In the genomic region with DNA sequence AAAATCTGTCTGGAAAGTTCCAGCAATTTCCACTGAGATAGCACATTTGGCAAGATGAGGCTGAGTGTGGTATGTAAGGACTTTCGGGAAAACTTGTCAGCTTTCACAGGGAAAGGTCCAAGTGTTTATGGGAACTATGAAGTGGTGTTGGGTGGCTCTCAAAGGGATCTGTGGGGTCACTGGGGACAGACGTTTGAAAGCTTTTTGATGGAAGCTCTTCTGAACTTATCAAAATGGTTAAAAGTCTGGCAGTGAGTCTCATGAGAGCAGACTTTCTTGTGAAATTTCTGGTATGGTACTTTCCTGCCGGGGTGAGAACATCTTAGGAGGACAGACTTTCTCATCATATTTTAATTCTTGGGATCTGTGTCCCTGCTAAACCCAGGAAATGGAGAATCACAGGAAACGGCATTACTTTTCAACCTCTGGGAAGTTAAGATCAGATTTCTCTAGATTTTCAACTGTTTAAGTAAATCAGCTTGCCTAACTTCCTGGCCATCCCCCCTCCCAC, we compare ENCODE assay signal across 11 cellular contexts.
A peak's percentile ranks its signal among the peaks of the same experiment; 100 is the strongest.
DNase-seq lines count a peak whose midpoint lies in the region; ATAC-seq and TF ChIP-seq lines count a peak whose summit lies in the region.
"Had no signal": no experiment of that assay in that cellular context is flagged by ENCODE, and none has a peak within 500 bp of the region (broad histone marks: within the 10 kb centered on the region; RNA-seq: fewer than 3 reads in every experiment).

No MANE protein-coding gene starts in this region.

- H3K27me3 ChIP-seq in muscle layer of duodenum (ENCODE audit: low read depth, low read length), result no peaks in the 10 kb centered on the region

- no peaks in the 10 kb centered on the region for H3K9me3 ChIP-seq in muscle layer of duodenum (ENCODE audit: control insufficient read depth in 1 of 2, low read length in 2 of 2)

- DNase-seq in RPMI7951 (ENCODE audit: low read depth), result peak; percentile 17
- DNase-seq in fibroblast of the aortic adventitia (ENCODE audit: low read depth), result peak; percentile 63
- peak; percentile 80 for DNase-seq in superior temporal gyrus (ENCODE audit: extremely low spot score)
- no peak for DNase-seq in NCI-H2029 treated with DMSO at 0.1 percent for 48 hours (lab: John Stamatoyannopoulos, UW)
- DNase-seq in NCI-H2227 treated with DMSO at 0.1 percent for 48 hours (lab: John Stamatoyannopoulos, UW), result no peak
- DNase-seq in GM13977 (ENCODE audit: low spot score), result no peak
- DNase-seq: NCI-H526, SIG-M5 had no signal

- ATAC-seq in GM21526 (IDR thresholded peaks at IDR 0.05; ENCODE audit: low FRiP score, unreplicated experiment), result no peak

- TF ChIP-seq CTCF in fibroblast of the aortic adventitia (IDR thresholded peaks at IDR 0.05; ENCODE audit: insufficient read depth, low read length) (no peak), GM13977 (IDR thresholded peaks at IDR 0.05; ENCODE audit: extremely low read depth, insufficient read depth, missing control alignments) (no peak)

- in situ Hi-C loops in GM13977 (cut with MboI; ENCODE audit: low pct_unique_long_range_greater_than_20kb, low sequenced_read_pairs, unreplicated experiment), result no loop called here

- H3K4me3 ChIP-seq in fibroblast of the aortic adventitia (ENCODE audit: low read depth, low read length), result no peak overlapping the region
- no peak overlapping the region for H3K4me3 ChIP-seq in muscle layer of duodenum (ENCODE audit: low read depth in 1 of 2, low read length in 2 of 2)

- H3K27ac ChIP-seq in muscle layer of duodenum (ENCODE audit: low read length), result peak overlapping the region; percentile 60
- H3K27ac ChIP-seq: epithelial cell of prostate had no signal

- no peaks in the 10 kb centered on the region for H3K36me3 ChIP-seq in muscle layer of duodenum (ENCODE audit: control insufficient read depth in 1 of 2, insufficient read depth in 2 of 2, low read length in 2 of 2)

- no peaks in the 10 kb centered on the region for H3K4me1 ChIP-seq in muscle layer of duodenum (ENCODE audit: control insufficient read depth in 1 of 2, insufficient read depth in 2 of 2, low read length in 2 of 2)

Comparison
In these comparisons a context has a peak if more than half of its experiments do, and no peak if none do; other contexts are left out.
1. DNase-seq: peak in RPMI7951 (single experiment), fibroblast of the aortic adventitia (single experiment) and superior temporal gyrus (single experiment); none in NCI-H2029 treated with DMSO at 0.1 percent for 48 hours (single experiment), NCI-H2227 treated with DMSO at 0.1 percent for 48 hours (single experiment) and GM13977 (single experiment).